ENCODE assay signal across 1 cellular context in the genomic region with DNA sequence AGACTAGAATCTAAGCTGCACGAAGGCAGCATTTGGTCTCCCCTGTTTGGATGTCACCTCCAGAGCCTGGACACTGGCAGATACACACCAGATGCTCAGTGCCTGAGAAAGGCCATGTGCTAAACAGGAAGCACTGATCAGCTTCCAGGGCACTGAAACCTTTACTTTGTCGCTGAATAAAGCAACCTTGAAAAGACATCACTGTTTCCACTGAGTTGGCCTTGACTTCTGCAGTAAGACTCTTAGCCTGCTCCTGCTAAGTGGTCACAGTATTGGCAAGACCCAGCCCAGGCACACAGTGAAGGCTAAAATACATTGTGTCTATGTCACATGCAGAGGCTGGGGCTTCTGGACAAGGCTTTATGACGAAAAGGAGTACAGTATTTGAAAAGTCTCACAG.
TF ChIP-seq lines count a peak whose summit lies in the region.

No MANE protein-coding gene starts in this region.

TF ChIP-seq in H1, 55 proteins besides CTCF, POLR2A, EP300 and RAD21:
- TF ChIP-seq, protein P1, sequence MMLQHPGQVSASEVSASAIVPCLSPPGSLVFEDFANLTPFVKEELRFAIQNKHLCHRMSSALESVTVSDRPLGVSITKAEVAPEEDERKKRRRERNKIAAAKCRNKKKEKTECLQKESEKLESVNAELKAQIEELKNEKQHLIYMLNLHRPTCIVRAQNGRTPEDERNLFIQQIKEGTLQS (IDR thresholded peaks at IDR 0.05; ENCODE audit: insufficient read depth, low read depth, low read length) = no peak
- no peak for TF ChIP-seq CHD1 (IDR thresholded peaks at IDR 0.05; ENCODE audit: low read depth, low read length)
- no peak for TF ChIP-seq BACH1 (IDR thresholded peaks at IDR 0.05; ENCODE audit: low read length)
- no peak for TF ChIP-seq SUZ12 (IDR thresholded peaks at IDR 0.05; ENCODE audit: low read length)
- TF ChIP-seq BRCA1 (IDR thresholded peaks at IDR 0.05; ENCODE audit: low read depth, low read length) = no peak
- no peak for TF ChIP-seq RXRA (IDR thresholded peaks at IDR 0.05; ENCODE audit: insufficient read depth, low read depth, low read length)
- no peak for TF ChIP-seq KDM5A (IDR thresholded peaks at IDR 0.05; ENCODE audit: low read length)
- TF ChIP-seq YY1 (IDR thresholded peaks at IDR 0.05; ENCODE audit: low read depth, low read length) = no peak
- no peak for TF ChIP-seq SP4 (IDR thresholded peaks at IDR 0.05; ENCODE audit: low read length)
- TF ChIP-seq CTBP2 (IDR thresholded peaks at IDR 0.05; ENCODE audit: borderline replicate concordance, insufficient read depth, insufficient read length, low read length) = no peak
- no peak for TF ChIP-seq KDM1A (IDR thresholded peaks at IDR 0.05; ENCODE audit: borderline replicate concordance, low read length)
- TF ChIP-seq, protein P2, sequence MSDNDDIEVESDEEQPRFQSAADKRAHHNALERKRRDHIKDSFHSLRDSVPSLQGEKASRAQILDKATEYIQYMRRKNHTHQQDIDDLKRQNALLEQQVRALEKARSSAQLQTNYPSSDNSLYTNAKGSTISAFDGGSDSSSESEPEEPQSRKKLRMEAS (IDR thresholded peaks at IDR 0.05) = no peak
